Comparison of ENCODE assay signal across 19 cellular contexts in genomic region chr5:132204736-132205135, GRCh38. TPM values are rescaled to one million over a fixed set of nuclear protein-coding genes. Genes with fewer than 3 reads are reported as not detected.
"Had no signal": no experiment of that assay in that cellular context is flagged by ENCODE, and none has a peak within 500 bp of the region (broad histone marks: within the 10 kb centered on the region; RNA-seq: fewer than 3 reads in every experiment).

No MANE protein-coding gene starts in this region.

- H3K9me3 ChIP-seq: ascending aorta, esophagus muscularis mucosa, mucosa of descending colon, tibial artery had no signal

- DNase-seq: activated CD4-positive, alpha-beta memory T cell treated with anti-CD3 and anti-CD28 coated beads for 36 hours; activated naive CD4-positive, alpha-beta T cell treated with anti-CD3 and anti-CD28 coated beads, Interleukin-2, amount 50 U/mL, for 16 hours; activated T-cell treated with anti-CD3 and anti-CD28 coated beads, Interleukin-2, amount 50 U/mL, for 4 hours; effector CD8-positive, alpha-beta T cell; immature natural killer cell; mesenchymal stem cell; mucosa of descending colon; naive thymus-derived CD8-positive, alpha-beta T cell; nucleus accumbens; stimulated activated CD4-positive, alpha-beta T cell treated with anti-CD3 and anti-CD28 coated beads, Interleukin-12 subunit alpha, Interleukin-12 subunit beta, amount 100 ng/mL, for 4 hours; stimulated activated CD4-positive, alpha-beta T cell treated with anti-CD3 and anti-CD28 coated beads, Interleukin-1b, Interleukin-23, amount 100 ng/mL, for 48 hours; stimulated activated naive CD8-positive, alpha-beta T cell treated with anti-CD3 and anti-CD28 coated beads, Interleukin-15, Interleukin-2, amounts not matched to agents 100 U/mL and 50 U/mL, for 24 hours; substantia nigra; tibial artery; WERI-Rb-1 had no signal

- H3K9me3 Mint-ChIP-seq: activated CD4-positive, alpha-beta memory T cell treated with anti-CD3 and anti-CD28 coated beads for 36 hours; activated T-cell treated with anti-CD3 and anti-CD28 coated beads, Interleukin-2, amount 50 U/mL, for 4 hours; dendritic cell treated with granulocyte-macrophage colony-stimulating factor and Interleukin-4, amounts not matched to agents 40 ng/mL and 50 ng/mL, for 4 days; immature natural killer cell; naive thymus-derived CD8-positive, alpha-beta T cell had no signal

- ATAC-seq: activated T-cell treated with anti-CD3 and anti-CD28 coated beads, Interleukin-2, amount 50 U/mL, for 4 hours; naive thymus-derived CD8-positive, alpha-beta T cell; stimulated activated naive CD8-positive, alpha-beta T cell treated with anti-CD3 and anti-CD28 coated beads, Interleukin-15, Interleukin-2, amounts not matched to agents 100 U/mL and 50 U/mL, for 24 hours had no signal

- H3K27me3 Mint-ChIP-seq: activated CD4-positive, alpha-beta memory T cell treated with anti-CD3 and anti-CD28 coated beads for 36 hours; progenitor cell of endocrine pancreas had no signal

- H3K4me3 Mint-ChIP-seq: activated CD4-positive, alpha-beta memory T cell treated with anti-CD3 and anti-CD28 coated beads for 36 hours; activated T-cell treated with anti-CD3 and anti-CD28 coated beads, Interleukin-2, amount 50 U/mL, for 4 hours; dendritic cell treated with granulocyte-macrophage colony-stimulating factor and Interleukin-4, amounts not matched to agents 40 ng/mL and 50 ng/mL, for 4 days; immature natural killer cell; naive thymus-derived CD8-positive, alpha-beta T cell had no signal

- H3K4me1 Mint-ChIP-seq: immature natural killer cell had no signal

- H3K36me3 Mint-ChIP-seq: activated CD4-positive, alpha-beta memory T cell treated with anti-CD3 and anti-CD28 coated beads for 36 hours; immature natural killer cell; naive thymus-derived CD8-positive, alpha-beta T cell had no signal

- H3K27ac Mint-ChIP-seq: activated CD4-positive, alpha-beta memory T cell treated with anti-CD3 and anti-CD28 coated beads for 36 hours; dendritic cell treated with granulocyte-macrophage colony-stimulating factor and Interleukin-4, amounts not matched to agents 40 ng/mL and 50 ng/mL, for 4 days; naive thymus-derived CD8-positive, alpha-beta T cell; progenitor cell of endocrine pancreas had no signal

- H3K27me3 ChIP-seq: ascending aorta, esophagus muscularis mucosa, tibial artery had no signal

- H3K4me3 ChIP-seq: ascending aorta, esophagus muscularis mucosa, mucosa of descending colon, tibial artery had no signal

- H3K27ac ChIP-seq: esophagus muscularis mucosa had no signal

RNA-seq across cellular contexts. Expression of gene P4HA2, which starts 22.9 kb away (rescaled TPM):
- total RNA-seq: naive thymus-derived CD8-positive, alpha-beta T cell had no signal

RNA-seq across cellular contexts. Expression of gene PDLIM4, which starts 52.8 kb away (rescaled TPM):
- total RNA-seq: activated CD4-positive, alpha-beta memory T cell treated with anti-CD3 and anti-CD28 coated beads for 36 hours; naive thymus-derived CD8-positive, alpha-beta T cell had no signal
- polyA plus RNA-seq: immature natural killer cell; naive thymus-derived CD8-positive, alpha-beta T cell had no signal
